In the genomic region with DNA sequence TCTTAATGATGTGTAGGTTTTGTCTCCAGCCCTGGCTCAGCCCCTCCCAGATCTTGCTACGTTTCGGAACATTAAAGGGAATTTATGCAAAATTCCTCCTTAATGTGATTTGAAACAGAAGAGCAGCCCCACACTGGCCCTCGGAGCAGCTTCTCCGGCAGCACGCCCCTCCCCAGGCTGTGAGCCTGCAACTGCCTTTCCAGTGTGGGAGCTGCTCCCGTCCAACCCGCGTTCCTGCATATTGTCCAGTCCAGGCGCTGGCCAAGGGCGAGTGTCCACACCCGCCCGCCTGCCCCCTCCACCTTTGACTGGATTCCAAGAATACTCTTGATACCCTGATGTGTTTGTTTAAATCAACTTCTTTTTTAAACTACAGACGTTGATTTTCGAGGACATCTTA, we compare ENCODE assay signal across 15 cellular contexts.
"Had no signal": no experiment of that assay in that cellular context is flagged by ENCODE, and none has a peak within 500 bp of the region (broad histone marks: within the 10 kb centered on the region; RNA-seq: fewer than 3 reads in every experiment).

No MANE protein-coding gene starts in this region.

- H3K4me3 Mint-ChIP-seq: activated CD4-positive, alpha-beta T cell treated with anti-CD3 and anti-CD28 coated beads for 36 hours; activated naive CD8-positive, alpha-beta T cell; endodermal cell; T-helper 2 cell treated with Interferon-gamma antibody and Interleukin-4, amounts not matched to agents 5 μg/mL and 100 μg/mL, for 36 hours; WTC11 had no signal

- DNase-seq: activated CD4-positive, alpha-beta T cell treated with anti-CD3 and anti-CD28 coated beads for 36 hours; activated CD4-positive, alpha-beta T cell treated with anti-CD3 and anti-CD28 coated beads, Interleukin-2, amount 50 U/mL, for 48 hours; activated T-cell treated with anti-CD3 and anti-CD28 coated beads for 4 hours; dorsolateral prefrontal cortex; endodermal cell; foreskin keratinocyte; islet precursor cell; stimulated activated CD4-positive, alpha-beta T cell treated with anti-CD3 and anti-CD28 coated beads, Interleukin-12 subunit alpha, Interleukin-12 subunit beta, amount 100 ng/mL, for 4 hours; stimulated activated CD4-positive, alpha-beta T cell treated with anti-CD3 and anti-CD28 coated beads, Interleukin-1b, Interleukin-23, amount 100 ng/mL, for 48 hours; stimulated activated CD8-positive, alpha-beta memory T cell treated with anti-CD3 and anti-CD28 coated beads, Interleukin-4, amount 100 ng/mL, for 48 hours; stimulated activated naive CD4-positive, alpha-beta T cell treated with Interleukin-2 at 50 U/mL for 16 hours had no signal

- H3K9me3 Mint-ChIP-seq: endodermal cell; T-helper 2 cell treated with Interferon-gamma antibody and Interleukin-4, amounts not matched to agents 5 μg/mL and 100 μg/mL, for 36 hours; WTC11 had no signal

- H3K27ac Mint-ChIP-seq: activated CD4-positive, alpha-beta T cell treated with anti-CD3 and anti-CD28 coated beads for 36 hours; activated naive CD8-positive, alpha-beta T cell; endodermal cell; T-helper 2 cell treated with Interferon-gamma antibody and Interleukin-4, amounts not matched to agents 5 μg/mL and 100 μg/mL, for 36 hours; WTC11 had no signal

- H3K36me3 Mint-ChIP-seq: activated naive CD8-positive, alpha-beta T cell; WTC11 had no signal

- H3K4me1 Mint-ChIP-seq: activated CD4-positive, alpha-beta T cell treated with anti-CD3 and anti-CD28 coated beads for 36 hours; endodermal cell had no signal

- ATAC-seq: activated CD4-positive, alpha-beta T cell treated with anti-CD3 and anti-CD28 coated beads for 36 hours; foreskin keratinocyte; left lobe of liver; WTC11 had no signal
